Comparison of ENCODE assay signal across 21 cellular contexts in genomic region chrX:56968980-56969379, GRCh38.
"Had no signal": no experiment of that assay in that cellular context is flagged by ENCODE, and none has a peak within 500 bp of the region (broad histone marks: within the 10 kb centered on the region; RNA-seq: fewer than 3 reads in every experiment).

No MANE protein-coding gene starts in this region.

- DNase-seq: activated CD4-positive, alpha-beta T cell treated with anti-CD3 and anti-CD28 coated beads, Interleukin-2, amount 50 U/mL, for 4 hours; activated CD4-positive, CD25-positive, alpha-beta regulatory T cell treated with anti-CD3 and anti-CD28 coated beads, Interleukin-2, amount 50 U/mL, for 72 hours; activated gamma-delta T cell; amniotic stem cell; effector memory CD8-positive, alpha-beta T cell; gastrocnemius medialis; head of caudate nucleus; kidney; midbrain; nephron progenitor cell; nucleus accumbens; posterior cingulate gyrus; stimulated activated CD4-positive, alpha-beta T cell treated with anti-CD3 and anti-CD28 coated beads, Interleukin-12 subunit alpha, Interleukin-12 subunit beta, amount 100 ng/mL, for 4 hours; stimulated activated CD4-positive, alpha-beta T cell treated with anti-CD3 and anti-CD28 coated beads, Interleukin-1b, Interleukin-23, amount 100 ng/mL, for 48 hours; stimulated activated CD8-positive, alpha-beta memory T cell treated with anti-CD3 and anti-CD28 coated beads, Interleukin-4, amount 100 ng/mL, for 48 hours; stimulated activated naive CD4-positive, alpha-beta T cell had no signal

- H3K27ac ChIP-seq: cardiac muscle cell, epithelial cell of prostate, gastrocnemius medialis, VCaP had no signal

- H3K4me1 ChIP-seq: gastrocnemius medialis had no signal

- H3K9me3 ChIP-seq: gastrocnemius medialis had no signal

- H3K36me3 ChIP-seq: cardiac muscle cell, gastrocnemius medialis had no signal

- ATAC-seq: activated naive CD4-positive, alpha-beta T cell treated with anti-CD3 and anti-CD28 coated beads, Interleukin-2, amount 50 U/mL, for 72 hours; effector memory CD8-positive, alpha-beta T cell; gastrocnemius medialis; left lobe of liver had no signal

- H3K4me3 ChIP-seq: cardiac muscle cell, gastrocnemius medialis had no signal

- H3K27me3 ChIP-seq: cardiac muscle cell, gastrocnemius medialis had no signal
